In the genomic region with DNA sequence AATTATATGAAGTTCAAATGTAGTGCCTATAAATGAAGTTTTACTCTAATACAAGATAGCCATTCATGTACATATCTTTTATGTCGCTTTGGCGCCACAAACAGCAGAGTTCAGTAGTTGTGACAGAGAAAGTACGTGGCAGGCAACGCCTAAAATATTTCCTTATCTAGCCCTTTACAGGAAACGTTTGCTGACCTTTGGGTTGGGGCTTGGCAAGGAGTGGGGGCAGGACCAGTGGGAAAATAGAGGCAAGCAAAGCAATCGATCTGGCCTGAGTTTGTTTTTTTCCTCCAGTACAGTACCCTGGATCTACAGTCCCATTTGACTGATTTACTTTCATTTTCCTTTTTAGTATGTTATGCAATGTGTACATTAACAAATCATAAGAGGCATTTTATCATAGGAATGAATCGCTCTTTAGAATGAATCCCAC, we compare ENCODE assay signal across 8 cellular contexts. TPM values are rescaled to one million over a fixed set of nuclear protein-coding genes. Genes with fewer than 3 reads are reported as not detected.
DNase-seq lines count a peak whose midpoint lies in the region; ATAC-seq and TF ChIP-seq lines count a peak whose summit lies in the region.

No MANE protein-coding gene starts in this region.

- peaks cover 0 to 23% (median 4%) of the 10 kb centered on the region in 3 donors for H3K4me1 ChIP-seq in esophagus squamous epithelium
- H3K4me1 ChIP-seq in smooth muscle cell (ENCODE audit: low read depth) = no peaks in the 10 kb centered on the region

- peak overlapping the region; percentile 81 for H3K27ac Mint-ChIP-seq in CD4-positive, alpha-beta T cell
- H3K27ac Mint-ChIP-seq in T-helper 2 cell treated with Interferon-gamma antibody and Interleukin-4, amounts not matched to agents 5 μg/mL and 100 μg/mL, for 36 hours = peak overlapping the region; percentile 80

- H3K4me2 ChIP-seq in smooth muscle cell = peak overlapping the region; percentile 81

- H3K27me3 Mint-ChIP-seq in CD4-positive, alpha-beta T cell = no peaks in the 10 kb centered on the region
- H3K27me3 Mint-ChIP-seq in T-helper 2 cell treated with Interferon-gamma antibody and Interleukin-4, amounts not matched to agents 5 μg/mL and 100 μg/mL, for 36 hours (ENCODE audit: low read depth) = peaks cover 22% of the 10 kb centered on the region

- no peaks in the 10 kb centered on the region for H3K36me3 Mint-ChIP-seq in CD4-positive, alpha-beta T cell (ENCODE audit: low read depth)
- H3K36me3 Mint-ChIP-seq in T-helper 2 cell treated with Interferon-gamma antibody and Interleukin-4, amounts not matched to agents 5 μg/mL and 100 μg/mL, for 36 hours (ENCODE audit: low read depth) = no peaks in the 10 kb centered on the region

- no peaks in the 10 kb centered on the region for H3K79me2 ChIP-seq in smooth muscle cell (ENCODE audit: low read depth)

- H3K36me3 ChIP-seq in esophagus squamous epithelium = no peaks in the 10 kb centered on the region
- no peaks in the 10 kb centered on the region for H3K36me3 ChIP-seq in smooth muscle cell (ENCODE audit: low read depth)

- peaks cover 18% of the 10 kb centered on the region for H3K4me1 Mint-ChIP-seq in CD4-positive, alpha-beta T cell (ENCODE audit: low read depth)
- H3K4me1 Mint-ChIP-seq in T-helper 2 cell treated with Interferon-gamma antibody and Interleukin-4, amounts not matched to agents 5 μg/mL and 100 μg/mL, for 36 hours (ENCODE audit: low read depth) = peaks cover 14% of the 10 kb centered on the region

- no peaks in the 10 kb centered on the region for H3F3A ChIP-seq in smooth muscle cell (ENCODE audit: low read depth)

- TF ChIP-seq CTCF in CD4-positive, alpha-beta T cell (IDR thresholded peaks at IDR 0.05) = no peak
- TF ChIP-seq CTCF in esophagus squamous epithelium (IDR thresholded peaks at IDR 0.05) = no peak
- no peak for TF ChIP-seq CTCF in smooth muscle cell (IDR thresholded peaks at IDR 0.05; ENCODE audit: borderline replicate concordance, insufficient read depth, poor library complexity, severe bottlenecking)

- H2AFZ ChIP-seq in smooth muscle cell (ENCODE audit: low read depth) = peak overlapping the region; percentile 80

- no peaks in the 10 kb centered on the region for H4K20me1 ChIP-seq in smooth muscle cell (ENCODE audit: low read depth)

- peak in 2 of 10 experiments; percentile 8 to 9 for DNase-seq in CD4-positive, alpha-beta T cell
- peak; percentile 15 for DNase-seq in T-helper 2 cell treated with Interferon-gamma antibody and Interleukin-4, amounts not matched to agents 5 μg/mL and 100 μg/mL, for 36 hours (ENCODE audit: low spot score)
- DNase-seq in esophagus squamous epithelium (lab: John Stamatoyannopoulos, UW) = no peak
- DNase-seq in smooth muscle cell (lab: John Stamatoyannopoulos, UW; ENCODE audit: unreplicated experiment) = no peak
- DNase-seq in NCI-H1436 treated with DMSO at 0.1 percent for 48 hours (lab: John Stamatoyannopoulos, UW) = no peak

- WGBS in esophagus squamous epithelium, 2 donors = 6 to 16% methylated on average over 7 of the region's 7 CpGs
- WGBS in smooth muscle cell (ENCODE audit: low lambda C conversion rate) = 42% methylated on average over 7 of the region's 7 CpGs

- intact Hi-C loops in CD4-positive, alpha-beta T cell (cut with DNase I, micrococcal nuclease) = loop anchor here in 1 of 2 experiments (5.0 kb wide), 1 partner anchor 384 kb away; no protein-coding TSS in a partner anchor
- intact Hi-C loops in esophagus squamous epithelium (cut with DNase I) = no loop called here

- H3K9me3 ChIP-seq in CD4-positive, alpha-beta T cell (ENCODE audit: control insufficient read depth, low read length) = no peaks in the 10 kb centered on the region
- no peaks in the 10 kb centered on the region for H3K9me3 ChIP-seq in esophagus squamous epithelium
- no peaks in the 10 kb centered on the region for H3K9me3 ChIP-seq in smooth muscle cell (replicated peaks; ENCODE audit: low read depth)

- H3K27ac ChIP-seq in CD4-positive, alpha-beta T cell (ENCODE audit: low read depth, low read length) = no peak overlapping the region
- peak overlapping the region; percentile 59 to 73 (median 70) for H3K27ac ChIP-seq in esophagus squamous epithelium
- H3K27ac ChIP-seq in smooth muscle cell (ENCODE audit: low read depth) = peak overlapping the region; percentile 14

- H3K9ac ChIP-seq in smooth muscle cell (ENCODE audit: low read depth) = peak overlapping the region; percentile 46

- peak overlapping the region; percentile 86 for H3K4me3 Mint-ChIP-seq in CD4-positive, alpha-beta T cell
- H3K4me3 Mint-ChIP-seq in T-helper 2 cell treated with Interferon-gamma antibody and Interleukin-4, amounts not matched to agents 5 μg/mL and 100 μg/mL, for 36 hours = peak overlapping the region; percentile 89

- no peak for TF ChIP-seq POLR2A in esophagus squamous epithelium (IDR thresholded peaks at IDR 0.05)

- H3K4me3 ChIP-seq in esophagus squamous epithelium (peak overlapping the region; percentile 30 to 62 (median 46)), smooth muscle cell (peak overlapping the region; percentile 46)

- ATAC-seq in CD4-positive, alpha-beta T cell (ENCODE audit: poor library complexity) = peak; percentile 51
- ATAC-seq in GM19397 (IDR thresholded peaks at IDR 0.05; ENCODE audit: unreplicated experiment) (peak; percentile 76), HG03442 (IDR thresholded peaks at IDR 0.05; ENCODE audit: unreplicated experiment) (peak; percentile 87), HG02840 (IDR thresholded peaks at IDR 0.05; ENCODE audit: low FRiP score, unreplicated experiment) (no peak)

- H3K27me3 ChIP-seq in CD4-positive, alpha-beta T cell (ENCODE audit: control insufficient read depth, insufficient read depth, low read length) = no peaks in the 10 kb centered on the region
- H3K27me3 ChIP-seq in esophagus squamous epithelium (no peaks in the 10 kb centered on the region), smooth muscle cell (ENCODE audit: low read depth) (no peaks in the 10 kb centered on the region)

- POLR2A ChIA-PET in CD4-positive, alpha-beta T cell (lab: Charles Lee) = no interaction called here

- CTCF ChIA-PET in CD4-positive, alpha-beta T cell (lab: Charles Lee) = no interaction called here

- no peaks in the 10 kb centered on the region for H3K9me3 Mint-ChIP-seq in CD4-positive, alpha-beta T cell
- H3K9me3 Mint-ChIP-seq in T-helper 2 cell treated with Interferon-gamma antibody and Interleukin-4, amounts not matched to agents 5 μg/mL and 100 μg/mL, for 36 hours = no peaks in the 10 kb centered on the region

RNA-seq across cellular contexts. Expression of a gene that starts 13.1 kb away (rescaled TPM):
- not detected for total RNA-seq in CD4-positive, alpha-beta T cell
- total RNA-seq in esophagus squamous epithelium (1 to 10 TPM in 3 of 4 donors, under 1 TPM in 1; 0.11 to 5.1 (median 2.7) TPM), smooth muscle cell (6.2 and 11.3 TPM in 2 replicates)
- 4.6 and 4.8 TPM in 2 replicates for polyA plus RNA-seq in smooth muscle cell
